ENCODE assay signal across 23 cellular contexts in the genomic region with DNA sequence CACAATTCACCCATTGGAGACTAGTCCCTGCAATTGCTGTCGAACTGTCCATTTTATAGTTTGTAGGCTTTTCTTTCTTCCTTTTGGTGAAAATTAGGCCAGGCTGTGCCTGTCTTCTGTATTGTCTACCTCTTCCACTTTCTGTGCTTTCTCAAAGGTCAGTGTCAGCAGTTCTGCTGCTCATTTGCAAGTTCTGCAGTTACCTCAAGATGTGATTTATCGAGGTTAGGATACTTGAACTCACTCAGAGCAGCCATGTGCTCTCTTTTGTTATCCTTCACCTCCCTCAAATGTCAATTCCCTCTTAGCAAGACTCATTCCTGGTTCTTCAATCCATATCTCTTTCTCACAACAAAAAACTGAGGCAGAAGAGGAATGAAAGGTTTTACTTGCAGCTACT.
"Had no signal": no experiment of that assay in that cellular context is flagged by ENCODE, and none has a peak within 500 bp of the region (broad histone marks: within the 10 kb centered on the region; RNA-seq: fewer than 3 reads in every experiment).

No MANE protein-coding gene starts in this region.

- H3K27me3 ChIP-seq: dorsolateral prefrontal cortex, esophagus muscularis mucosa, foreskin keratinocyte, gastroesophageal sphincter, heart left ventricle, hepatocyte, left lung had no signal

- H3K9me3 ChIP-seq: gastroesophageal sphincter, heart left ventricle, lower lobe of right lung, mucosa of descending colon had no signal

- ATAC-seq: foreskin keratinocyte; gastroesophageal sphincter; heart left ventricle; left colon; left lung; left ventricle myocardium superior; lower lobe of right lung; mucosa of descending colon; naive thymus-derived CD8-positive, alpha-beta T cell had no signal

- H2AFZ ChIP-seq: hepatocyte had no signal

- H3K79me2 ChIP-seq: hepatocyte had no signal

- H3K4me3 ChIP-seq: coronary artery, dorsolateral prefrontal cortex, esophagus muscularis mucosa, gastroesophageal sphincter, heart left ventricle, hepatocyte, left lung, lower lobe of right lung, mucosa of descending colon had no signal

- H3K27ac ChIP-seq: coronary artery, dorsolateral prefrontal cortex, esophagus muscularis mucosa, foreskin keratinocyte, gastroesophageal sphincter, heart left ventricle, hepatocyte, left lung, lower lobe of right lung had no signal

- H3K4me2 ChIP-seq: hepatocyte had no signal

- DNase-seq: dermis blood vessel endothelial cell; dorsolateral prefrontal cortex; effector CD4-positive, alpha-beta T cell; effector memory CD4-positive, alpha-beta T cell; foreskin keratinocyte; heart left ventricle; hypothalamus; immature natural killer cell; islet precursor cell; kidney; kidney glomerular epithelial cell; left colon; left lung; left ventricle myocardium superior; lower lobe of right lung; mesenchymal stem cell; mucosa of descending colon; naive B cell; naive thymus-derived CD8-positive, alpha-beta T cell had no signal

- H3K4me1 ChIP-seq: esophagus muscularis mucosa, foreskin keratinocyte, gastroesophageal sphincter, heart left ventricle, left lung, lower lobe of right lung had no signal

- H3K36me3 ChIP-seq: esophagus muscularis mucosa, gastroesophageal sphincter, heart left ventricle, left lung, lower lobe of right lung had no signal
